ENCODE assay signal across 19 cellular contexts in the genomic region with DNA sequence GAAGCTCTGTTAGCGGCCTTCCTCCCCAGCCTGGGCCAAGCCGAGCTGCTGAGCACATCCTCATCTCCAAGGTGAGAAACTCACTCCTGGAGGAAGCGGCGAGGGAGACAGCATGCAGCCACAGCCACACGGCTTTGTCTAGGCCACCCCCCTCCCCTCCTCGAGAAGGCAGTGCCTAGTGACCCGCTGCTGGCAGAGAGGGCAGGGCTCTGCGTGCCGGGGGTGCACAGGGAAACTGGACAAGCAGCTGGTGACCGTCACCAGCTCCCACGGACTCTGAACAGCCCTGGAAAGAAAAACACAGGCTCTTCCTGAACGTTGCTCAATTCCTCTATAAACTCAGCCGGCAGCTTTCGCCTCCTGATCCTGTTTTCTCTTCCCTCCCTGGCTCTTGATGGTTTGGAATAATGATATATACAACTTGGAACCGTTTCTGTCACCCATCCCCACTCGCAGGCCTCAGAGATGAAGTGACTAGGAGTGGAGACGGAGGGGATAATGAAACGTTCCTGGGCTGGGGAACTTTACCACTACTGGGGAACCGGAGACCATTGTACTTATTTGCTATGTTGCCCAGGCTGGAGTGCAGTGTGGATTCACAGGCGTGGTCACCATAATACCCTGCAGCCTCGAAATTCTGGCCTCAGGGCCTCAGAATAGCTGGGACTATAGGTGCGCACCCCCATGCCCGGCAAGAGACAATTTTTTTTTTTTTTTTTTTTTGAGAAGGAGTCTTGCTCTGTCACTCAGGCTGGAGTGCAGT. TPM values are rescaled to one million over a fixed set of nuclear protein-coding genes. Genes with fewer than 3 reads are reported as not detected.
DNase-seq lines count a peak whose midpoint lies in the region; TF ChIP-seq lines count a peak whose summit lies in the region.
"Had no signal": no experiment of that assay in that cellular context is flagged by ENCODE, and none has a peak within 500 bp of the region (broad histone marks: within the 10 kb centered on the region; RNA-seq: fewer than 3 reads in every experiment).

No MANE protein-coding gene starts in this region.

- H3K4me1 Mint-ChIP-seq in endodermal cell = peaks cover 18% of the 10 kb centered on the region
- H3K4me1 Mint-ChIP-seq in nephron = peaks cover 7% of the 10 kb centered on the region
- H3K4me1 Mint-ChIP-seq in activated CD4-positive, alpha-beta T cell treated with anti-CD3 and anti-CD28 coated beads, Interleukin-2, amount 10 ng/mL, durations not matched to agents 24 days and 14 days = no peaks in the 10 kb centered on the region
- H3K4me1 Mint-ChIP-seq: central memory CD8-positive, alpha-beta T cell; memory B cell had no signal

- no peak overlapping the region for H3K27ac Mint-ChIP-seq in endodermal cell
- H3K27ac Mint-ChIP-seq in nephron = peak overlapping the region; percentile 86 to 94 (median 87)
- H3K27ac Mint-ChIP-seq in activated CD4-positive, alpha-beta T cell treated with anti-CD3 and anti-CD28 coated beads, Interleukin-2, amount 10 ng/mL, durations not matched to agents 24 days and 14 days = no peak overlapping the region
- H3K27ac Mint-ChIP-seq: memory B cell had no signal

- H3K27me3 ChIP-seq in endodermal cell (ENCODE audit: control insufficient read depth, insufficient read depth, low read length, poor library complexity, severe bottlenecking) = no peaks in the 10 kb centered on the region
- H3K27me3 ChIP-seq: adrenal gland, MG63 had no signal

- DNase-seq in endodermal cell (peak; percentile 35), hepatic stellate cell (ENCODE audit: low spot score) (peak; percentile 61), superior temporal gyrus (ENCODE audit: extremely low spot score) (no peak)
- DNase-seq in stimulated activated CD4-positive, alpha-beta T cell treated with anti-CD3 and anti-CD28 coated beads, Interleukin-4, amount 100 ng/mL, for 4 hours = no peak
- DNase-seq in activated CD4-positive, alpha-beta T cell treated with anti-CD3 and anti-CD28 coated beads, Interleukin-2, amount 10 ng/mL, durations not matched to agents 24 days and 14 days = no peak
- no peak for DNase-seq in effector CD4-positive, alpha-beta T cell
- DNase-seq: GDM1; MG63; NCI-H345; NK-92 treated with Interleukin-12 subunit alpha and Interleukin-12 subunit beta, amount 100 ng/mL, for 24 hours; T-helper 1 cell had no signal

- TF ChIP-seq CTCF in endodermal cell (conservative IDR thresholded peaks at IDR 0.05) (no peak), nephron (IDR thresholded peaks at IDR 0.05; ENCODE audit: unreplicated experiment in 3 of 3) (no peak)

- WGBS in endodermal cell (ENCODE audit: insufficient coverage in 1 of 2, insufficient read length in 1 of 2), 2 experiments = 81 to 93% methylated on average over 12 to 23 of the region's 23 CpGs

- H3K4me1 ChIP-seq in endodermal cell (ENCODE audit: control insufficient read depth, insufficient read depth, low read length) = peaks cover 10% of the 10 kb centered on the region
- H3K4me1 ChIP-seq: adrenal gland had no signal

- H3K27ac ChIP-seq in endodermal cell (ENCODE audit: low read depth, low read length) = peak overlapping the region; percentile 49
- H3K27ac ChIP-seq: BLaER1 treated with 17β-estradiol and CSF1 and Interleukin-3, amounts not matched to agents 10 nM and 100 nM; skin epidermis had no signal

- H3K9me3 Mint-ChIP-seq in endodermal cell = no peaks in the 10 kb centered on the region
- no peaks in the 10 kb centered on the region for H3K9me3 Mint-ChIP-seq in nephron
- no peaks in the 10 kb centered on the region for H3K9me3 Mint-ChIP-seq in activated CD4-positive, alpha-beta T cell treated with anti-CD3 and anti-CD28 coated beads, Interleukin-2, amount 10 ng/mL, durations not matched to agents 24 days and 14 days
- H3K9me3 Mint-ChIP-seq: central memory CD8-positive, alpha-beta T cell; memory B cell had no signal

- H3K36me3 Mint-ChIP-seq in endodermal cell (ENCODE audit: low read depth) (peaks cover 12% of the 10 kb centered on the region), nephron (ENCODE audit: low read depth) (no peaks in the 10 kb centered on the region)
- H3K36me3 Mint-ChIP-seq in activated CD4-positive, alpha-beta T cell treated with anti-CD3 and anti-CD28 coated beads, Interleukin-2, amount 10 ng/mL, durations not matched to agents 24 days and 14 days (ENCODE audit: low read depth) = no peaks in the 10 kb centered on the region
- H3K36me3 Mint-ChIP-seq: memory B cell had no signal

- no peak overlapping the region for H3K4me3 ChIP-seq in endodermal cell (ENCODE audit: low read length)
- H3K4me3 ChIP-seq: adrenal gland; BLaER1 treated with 17β-estradiol and CSF1 and Interleukin-3, amounts not matched to agents 10 nM and 100 nM; GM12878; MG63; skin epidermis had no signal

- intact Hi-C loops in activated CD4-positive, alpha-beta T cell treated with anti-CD3 and anti-CD28 coated beads, Interleukin-2, amount 10 ng/mL, durations not matched to agents 24 days and 14 days (cut with micrococcal nuclease) = no loop called here

- H3K36me3 ChIP-seq in endodermal cell (ENCODE audit: control insufficient read depth, insufficient read depth, low read length) = no peaks in the 10 kb centered on the region
- H3K36me3 ChIP-seq: adrenal gland; BLaER1 treated with 17β-estradiol and CSF1 and Interleukin-3, amounts not matched to agents 10 nM and 100 nM; MG63 had no signal

- H3K27me3 Mint-ChIP-seq in endodermal cell (ENCODE audit: insufficient read depth) = no peaks in the 10 kb centered on the region
- peaks cover 14% of the 10 kb centered on the region for H3K27me3 Mint-ChIP-seq in nephron (ENCODE audit: low read depth)
- peaks cover 14% of the 10 kb centered on the region for H3K27me3 Mint-ChIP-seq in activated CD4-positive, alpha-beta T cell treated with anti-CD3 and anti-CD28 coated beads, Interleukin-2, amount 10 ng/mL, durations not matched to agents 24 days and 14 days

- H3K4me3 Mint-ChIP-seq in endodermal cell = no peak overlapping the region
- no peak overlapping the region for H3K4me3 Mint-ChIP-seq in nephron
- H3K4me3 Mint-ChIP-seq in activated CD4-positive, alpha-beta T cell treated with anti-CD3 and anti-CD28 coated beads, Interleukin-2, amount 10 ng/mL, durations not matched to agents 24 days and 14 days = no peak overlapping the region
- H3K4me3 Mint-ChIP-seq: central memory CD8-positive, alpha-beta T cell; memory B cell had no signal

- H3K9ac ChIP-seq in endodermal cell (ENCODE audit: extremely low read depth, low read length, poor library complexity, severe bottlenecking) = no peak overlapping the region
- H3K9ac ChIP-seq: BLaER1 treated with 17β-estradiol and CSF1 and Interleukin-3, amounts not matched to agents 10 nM and 100 nM had no signal

- H3K9me3 ChIP-seq in endodermal cell (ENCODE audit: control insufficient read depth, low read length) = no peaks in the 10 kb centered on the region
- H3K9me3 ChIP-seq: adrenal gland; BLaER1 treated with 17β-estradiol and CSF1 and Interleukin-3, amounts not matched to agents 10 nM and 100 nM; MG63 had no signal

RNA-seq across cellular contexts. Expression of gene PAPOLB, which starts 19.3 kb away (rescaled TPM):
- 1 to 10 TPM; 1.2 to 1.8 TPM for total RNA-seq in endodermal cell
- 0.11 TPM for polyA plus RNA-seq in endodermal cell (2013, experiment 1 of 2)
- polyA plus RNA-seq in endodermal cell (2013, experiment 2 of 2) = 0.21 TPM
- not detected in 2 replicates for total RNA-seq in activated CD4-positive, alpha-beta T cell treated with anti-CD3 and anti-CD28 coated beads, Interleukin-2, amount 10 ng/mL, durations not matched to agents 24 days and 14 days
- total RNA-seq: activated CD8-positive, alpha-beta memory T cell treated with anti-CD3 and anti-CD28 coated beads for 36 hours; adrenal gland; GM12878 had no signal

RNA-seq across cellular contexts. Expression of gene RADIL, which starts 41.0 kb away (rescaled TPM):
- total RNA-seq in endodermal cell = 10 to 100 TPM; 34.9 to 47.6 TPM
- 15.4 TPM for polyA plus RNA-seq in endodermal cell (2013, experiment 1 of 2)
- 17.9 TPM for polyA plus RNA-seq in endodermal cell (2013, experiment 2 of 2)
- 0.14 and 0.26 TPM in 2 replicates for total RNA-seq in activated CD4-positive, alpha-beta T cell treated with anti-CD3 and anti-CD28 coated beads, Interleukin-2, amount 10 ng/mL, durations not matched to agents 24 days and 14 days

Comparison
In these comparisons a context has a peak if more than half of its experiments do, and no peak if none do; other contexts are left out.
1. DNase-seq: peak in endodermal cell (single experiment) and hepatic stellate cell (single experiment); none in stimulated activated CD4-positive, alpha-beta T cell treated with anti-CD3 and anti-CD28 coated beads, Interleukin-4, amount 100 ng/mL, for 4 hours (0 of 2), activated CD4-positive, alpha-beta T cell treated with anti-CD3 and anti-CD28 coated beads, Interleukin-2, amount 10 ng/mL, durations not matched to agents 24 days and 14 days (single experiment), superior temporal gyrus (single experiment) and effector CD4-positive, alpha-beta T cell (single experiment).
2. H3K27ac Mint-ChIP-seq: peak in nephron (3 of 3); none in endodermal cell (single experiment) and activated CD4-positive, alpha-beta T cell treated with anti-CD3 and anti-CD28 coated beads, Interleukin-2, amount 10 ng/mL, durations not matched to agents 24 days and 14 days (single experiment).
3. RNA of gene RADIL, which starts 41.0 kb away (total RNA-seq): 34.9 to 47.6 TPM in endodermal cell; 0.14 to 0.26 TPM in activated CD4-positive, alpha-beta T cell treated with anti-CD3 and anti-CD28 coated beads, Interleukin-2, amount 10 ng/mL, durations not matched to agents 24 days and 14 days; every median in the first group is over 10 times any median in the second.